Comparison of ENCODE assay signal across 7 cellular contexts in genomic region chr1:247857069-247857985, GRCh38. TPM values are rescaled to one million over a fixed set of nuclear protein-coding genes. Genes with fewer than 3 reads are reported as not detected.
DNase-seq lines count a peak whose midpoint lies in the region; ATAC-seq and TF ChIP-seq lines count a peak whose summit lies in the region.

Gene TRIM58, plus strand, starts transcription at chr1:247857187. Its CDS starts 60 bp downstream, at chr1:247857247.

- no peaks in the 10 kb centered on the region for H3K9me3 Mint-ChIP-seq in activated CD8-positive, alpha-beta T cell treated with anti-CD3 and anti-CD28 coated beads for 36 hours

- H3K36me3 Mint-ChIP-seq in activated CD8-positive, alpha-beta T cell treated with anti-CD3 and anti-CD28 coated beads for 36 hours (ENCODE audit: low read depth), result no peaks in the 10 kb centered on the region

- no peak within 1 kb of the TSS for H3K27ac Mint-ChIP-seq in activated CD8-positive, alpha-beta T cell treated with anti-CD3 and anti-CD28 coated beads for 36 hours

- H3K36me3 ChIP-seq in heart right ventricle, result no peaks in the 10 kb centered on the region

- H3K4me1 ChIP-seq in heart right ventricle, result peaks cover 0 to 3% (median 0%) of the 10 kb centered on the region in 9 donors

- peak within 1 kb of the TSS in 9 of 10 donors; percentile 10 to 46 (median 34) for H3K4me3 ChIP-seq in heart right ventricle
- H3K4me3 ChIP-seq in skeletal muscle cell (ENCODE audit: low read depth, low read length), result peak within 1 kb of the TSS; percentile 45

- WGBS in heart right ventricle, 2 donors, result 1% methylated on average over 95 to 105 of the region's 109 CpGs

- ATAC-seq in GM19023 (IDR thresholded peaks at IDR 0.05; ENCODE audit: unreplicated experiment) (peak; percentile 55), HG03469 (IDR thresholded peaks at IDR 0.05; ENCODE audit: unreplicated experiment) (peak; percentile 51), heart right ventricle (peak in 1 of 8 donors; percentile 29)
- ATAC-seq in activated CD8-positive, alpha-beta T cell treated with anti-CD3 and anti-CD28 coated beads for 36 hours, result peak; percentile 90

- no peaks in the 10 kb centered on the region for H3K9me3 ChIP-seq in heart right ventricle

- H3K27me3 Mint-ChIP-seq in activated CD8-positive, alpha-beta T cell treated with anti-CD3 and anti-CD28 coated beads for 36 hours, result peaks cover 33% of the 10 kb centered on the region

- no peak within 1 kb of the TSS for H3K27ac ChIP-seq in heart right ventricle

- H3K27me3 ChIP-seq in heart right ventricle, result peaks cover 0 to 59% (median 35%) of the 10 kb centered on the region in 7 donors

- CTCF ChIA-PET in activated CD8-positive, alpha-beta T cell treated with anti-CD3 and anti-CD28 coated beads for 36 hours (lab: Charles Lee), result interaction anchor here (0.6 kb wide), 1 partner anchor 51 kb away, joined by 3 read pairs; no protein-coding TSS in a partner anchor

- H3K4me3 Mint-ChIP-seq in activated CD8-positive, alpha-beta T cell treated with anti-CD3 and anti-CD28 coated beads for 36 hours, result peak within 1 kb of the TSS; percentile 68

- H3K4me1 Mint-ChIP-seq in activated CD8-positive, alpha-beta T cell treated with anti-CD3 and anti-CD28 coated beads for 36 hours (ENCODE audit: low read depth), result peaks cover 6% of the 10 kb centered on the region

- POLR2A ChIA-PET in activated CD8-positive, alpha-beta T cell treated with anti-CD3 and anti-CD28 coated beads for 36 hours (lab: Charles Lee), result interaction anchor here (0.9 kb wide), 1 partner anchor 96 kb away, joined by 3 read pairs; no protein-coding TSS in a partner anchor

- peak; percentile 48 for DNase-seq in activated CD8-positive, alpha-beta T cell treated with anti-CD3 and anti-CD28 coated beads for 36 hours
- DNase-seq in heart right ventricle (no peak), skeletal muscle cell (ENCODE audit: low read depth) (no peak), globus pallidus (ENCODE audit: low spot score) (no peak), NCI-H1694 treated with DMSO at 0.1 percent for 48 hours (lab: John Stamatoyannopoulos, UW) (no peak)

- intact Hi-C loops in activated CD8-positive, alpha-beta T cell treated with anti-CD3 and anti-CD28 coated beads for 36 hours (cut with micrococcal nuclease), result no loop called here
- intact Hi-C loops in heart right ventricle (cut with DNase I), result no loop called here

- TF ChIP-seq CTCF in activated CD8-positive, alpha-beta T cell treated with anti-CD3 and anti-CD28 coated beads for 36 hours (IDR thresholded peaks at IDR 0.05), result peak; percentile 47
- TF ChIP-seq CTCF in heart right ventricle (IDR thresholded peaks at IDR 0.05), result no peak

RNA-seq across cellular contexts. Expression of gene TRIM58, which starts in this region (rescaled TPM):
- total RNA-seq in activated CD8-positive, alpha-beta T cell treated with anti-CD3 and anti-CD28 coated beads for 36 hours, result under 1 TPM in 1 of 2 experiments, not detected in 1; 0.11 TPM
- under 1 TPM in 9 of 10 donors, not detected in 1; 0.09 to 0.85 (median 0.33) TPM for total RNA-seq in heart right ventricle
- under 1 TPM in 1 of 2 donors, not detected in 1; 0.06 TPM for polyA plus RNA-seq in heart right ventricle

Comparison
In these comparisons a context has a peak if more than half of its experiments do, and no peak if none do; other contexts are left out.
1. Peak in DNase-seq and ATAC-seq in activated CD8-positive, alpha-beta T cell treated with anti-CD3 and anti-CD28 coated beads for 36 hours; RNA of the gene not detected or under 1 TPM.